In the genomic region with DNA sequence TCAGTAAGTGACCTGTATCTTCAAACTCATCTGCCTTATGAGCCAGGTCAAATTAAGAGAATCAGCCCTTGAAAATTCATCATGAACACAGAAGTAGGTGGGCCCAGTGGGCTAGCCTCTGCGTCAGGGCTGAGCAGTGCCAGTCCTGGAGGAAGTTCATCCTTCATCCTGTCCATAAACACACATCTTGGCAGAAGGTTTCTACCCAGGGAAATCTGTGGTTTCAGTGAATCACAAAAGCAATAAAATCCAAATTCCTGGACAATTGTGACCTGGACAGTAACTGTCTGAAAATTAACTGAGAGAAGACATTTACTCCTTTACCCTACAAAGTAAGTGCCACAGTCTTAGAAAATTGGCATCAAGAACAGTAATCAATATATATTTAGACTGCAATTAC, we compare ENCODE assay signal across 18 cellular contexts.
DNase-seq lines count a peak whose midpoint lies in the region; ATAC-seq and TF ChIP-seq lines count a peak whose summit lies in the region.
"Had no signal": no experiment of that assay in that cellular context is flagged by ENCODE, and none has a peak within 500 bp of the region (broad histone marks: within the 10 kb centered on the region; RNA-seq: fewer than 3 reads in every experiment).

No MANE protein-coding gene starts in this region.

- no peaks in the 10 kb centered on the region for H3K9me3 ChIP-seq in mucosa of descending colon
- H3K9me3 ChIP-seq: body of pancreas, right lobe of liver, SJCRH30, suprapubic skin had no signal

- ATAC-seq in mucosa of descending colon (peak; percentile 60), HG02798 (IDR thresholded peaks at IDR 0.05; ENCODE audit: poor library complexity, unreplicated experiment) (no peak), HG03565 (IDR thresholded peaks at IDR 0.05; ENCODE audit: unreplicated experiment) (no peak)
- ATAC-seq: activated T-cell treated with anti-CD3 and anti-CD28 coated beads, Interleukin-2, amount 50 U/mL, for 4 hours; body of pancreas; right lobe of liver had no signal

- H3K4me1 ChIP-seq in mucosa of descending colon (ENCODE audit: low read depth) = no peaks in the 10 kb centered on the region
- H3K4me1 ChIP-seq: body of pancreas had no signal

- intact Hi-C loops in mucosa of descending colon (cut with DNase I, micrococcal nuclease) = no loop called here

- DNase-seq in EH (ENCODE audit: low read depth) (peak; percentile 92), M059J (ENCODE audit: low read depth) (peak; percentile 97), cerebellar cortex (ENCODE audit: low spot score) (peak; percentile 17), mucosa of descending colon (no peak), NCI-H774 (lab: John Stamatoyannopoulos, UW) (no peak)
- DNase-seq in stimulated activated CD4-positive, alpha-beta T cell treated with anti-CD3 and anti-CD28 coated beads, Interleukin-4, amount 100 ng/mL, for 1 hour = no peak
- DNase-seq: activated B cell treated with CpG ODN at 0.5 μM for 24 hours; activated T-cell treated with anti-CD3 and anti-CD28 coated beads, Interleukin-2, amount 50 U/mL, for 4 hours; body of pancreas; CD8-positive, alpha-beta memory T cell; naive B cell; NCI-H1105; NCI-H748 treated with DMSO at 0.1 percent for 48 hours; right lobe of liver; SJCRH30 had no signal

- H3K36me3 ChIP-seq in mucosa of descending colon (ENCODE audit: low read depth) = no peaks in the 10 kb centered on the region
- H3K36me3 ChIP-seq: right lobe of liver, SJCRH30 had no signal

- TF ChIP-seq CTCF in mucosa of descending colon (IDR thresholded peaks at IDR 0.05) = no peak

- H3K4me3 ChIP-seq in mucosa of descending colon = no peak overlapping the region
- H3K4me3 ChIP-seq: body of pancreas, right lobe of liver, SJCRH30, suprapubic skin had no signal

Comparison
In these comparisons a context has a peak if more than half of its experiments do, and no peak if none do; other contexts are left out.
1. DNase-seq: peak in EH (single experiment), M059J (single experiment) and cerebellar cortex (single experiment); none in mucosa of descending colon (0 of 3), NCI-H774 (single experiment) and stimulated activated CD4-positive, alpha-beta T cell treated with anti-CD3 and anti-CD28 coated beads, Interleukin-4, amount 100 ng/mL, for 1 hour (single experiment).